Comparison of ENCODE assay signal across 8 cellular contexts in genomic region chr2:111267038-111267437, GRCh38.
A peak's percentile ranks its signal among the peaks of the same experiment; 100 is the strongest.
DNase-seq lines count a peak whose midpoint lies in the region; ATAC-seq and TF ChIP-seq lines count a peak whose summit lies in the region.
"Not testable (repeated sequence)": the region's sequence is repeated elsewhere in the genome, so short reads cannot be mapped to it uniquely, and the experiment has no call there.

No MANE protein-coding gene starts in this region.

- H3K4me3 ChIP-seq in coronary artery; right cardiac atrium (ENCODE audit: low read length); lung; stomach; aorta (ENCODE audit: low read length in 2 of 2): not testable (repeated sequence)

- H3K4me1 ChIP-seq in right cardiac atrium (ENCODE audit: control insufficient read depth, insufficient read depth, low read length); lung (ENCODE audit: control insufficient read depth in 2 of 2, insufficient read depth in 2 of 2, low read length in 2 of 2); stomach; aorta (ENCODE audit: control insufficient read depth in 1 of 2, insufficient read depth in 2 of 2, low read length in 2 of 2): not testable (repeated sequence)

- not testable (repeated sequence) for TF ChIP-seq POLR2A in stomach (IDR thresholded peaks at IDR 0.05)

- not testable (repeated sequence) for H3K9me3 ChIP-seq in right cardiac atrium (ENCODE audit: control insufficient read depth, low read length); lung (ENCODE audit: control insufficient read depth in 2 of 2, insufficient read depth in 1 of 2, low read length in 1 of 2); stomach; aorta (ENCODE audit: control insufficient read depth, low read length)

- 22% methylated on average over 14 of the region's 14 CpGs for WGBS in right cardiac atrium
- WGBS in lung, 2 donors, result 63 to 70% methylated on average over 10 to 14 of the region's 14 CpGs
- 8 to 64% (median 36%) methylated on average over 1 to 14 of the region's 14 CpGs for WGBS in stomach, 5 donors
- 0 to 5% methylated on average over 5 to 14 of the region's 14 CpGs for WGBS in aorta, 2 donors

- not testable (repeated sequence) for TF ChIP-seq EP300 in stomach (IDR thresholded peaks at IDR 0.05)

- not testable (repeated sequence) for H3K27me3 ChIP-seq in right cardiac atrium (ENCODE audit: control insufficient read depth, insufficient read depth); lung (ENCODE audit: control insufficient read depth, insufficient read depth); stomach; aorta (ENCODE audit: control insufficient read depth in 1 of 2, insufficient read depth in 2 of 2, low read length in 1 of 2)

- H3K27ac ChIP-seq in coronary artery, result peak overlapping the region in 1 of 2 donors; percentile 9
- H3K27ac ChIP-seq in right cardiac atrium (ENCODE audit: low read length); lung (ENCODE audit: low read depth in 1 of 2, low read length in 1 of 2); stomach; aorta (ENCODE audit: low read depth in 1 of 2, low read length in 2 of 2): not testable (repeated sequence)

- H3K36me3 ChIP-seq in lung (ENCODE audit: control insufficient read depth in 2 of 2, insufficient read depth in 2 of 2, low read length in 2 of 2); stomach; aorta (ENCODE audit: control insufficient read depth in 1 of 2, insufficient read depth in 2 of 2, low read length in 1 of 2): not testable (repeated sequence)

- DNase-seq in coronary artery (ENCODE audit: low spot score), result peak; percentile 81
- DNase-seq in head of caudate nucleus, result peak in 40 of 42 donors; percentile 4 to 73 (median 32)
- DNase-seq in right cardiac atrium, result peak; percentile 84 to 95 (median 94)
- DNase-seq in lung (ENCODE audit: low spot score), result peak; percentile 49
- peak; percentile 8 for DNase-seq in pons (ENCODE audit: low spot score)
- DNase-seq in stomach, result peak; percentile 66
- DNase-seq in aorta, result peak; percentile 83 to 85

- TF ChIP-seq CTCF in coronary artery (IDR thresholded peaks at IDR 0.05); lung (IDR thresholded peaks at IDR 0.05; ENCODE audit: control extremely low read depth, extremely low read depth); stomach (IDR thresholded peaks at IDR 0.05): not testable (repeated sequence)

- ATAC-seq in SK-N-SH treated with all-trans-retinoic acid at 6 μM for 48 hours (peak; percentile 66; the same call in 2 of the 3 replicates), right cardiac atrium (peak; percentile 98), lung (ENCODE audit: insufficient read depth, low FRiP score) (peak; percentile 67), aorta (ENCODE audit: low FRiP score) (peak; percentile 92)

- intact Hi-C loops in head of caudate nucleus (cut with DNase I); right cardiac atrium (cut with DNase I); stomach (cut with DNase I; ENCODE audit: low total_unique reads); aorta (cut with DNase I): not testable (repeated sequence)

TF ChIP-seq in SK-N-SH treated with all-trans-retinoic acid at 6 μM for 48 hours, 23 proteins besides CTCF, POLR2A, EP300 and RAD21:
- peak; percentile 30; the same call in 1 of the 2 replicates for TF ChIP-seq TCF4 (CRISPR knock-in tag; IDR thresholded peaks at IDR 0.05; ENCODE audit: borderline replicate concordance)

Comparison
In these comparisons a context has a peak if more than half of its experiments do, and no peak if none do; other contexts are left out.
1. DNase-seq: peak in every context shown above with its lines; median percentile 94 in right cardiac atrium; 84 in aorta; 81 in coronary artery; 66 in stomach; 49 in lung; 32 in head of caudate nucleus; 8 in pons.